In the genomic region with DNA sequence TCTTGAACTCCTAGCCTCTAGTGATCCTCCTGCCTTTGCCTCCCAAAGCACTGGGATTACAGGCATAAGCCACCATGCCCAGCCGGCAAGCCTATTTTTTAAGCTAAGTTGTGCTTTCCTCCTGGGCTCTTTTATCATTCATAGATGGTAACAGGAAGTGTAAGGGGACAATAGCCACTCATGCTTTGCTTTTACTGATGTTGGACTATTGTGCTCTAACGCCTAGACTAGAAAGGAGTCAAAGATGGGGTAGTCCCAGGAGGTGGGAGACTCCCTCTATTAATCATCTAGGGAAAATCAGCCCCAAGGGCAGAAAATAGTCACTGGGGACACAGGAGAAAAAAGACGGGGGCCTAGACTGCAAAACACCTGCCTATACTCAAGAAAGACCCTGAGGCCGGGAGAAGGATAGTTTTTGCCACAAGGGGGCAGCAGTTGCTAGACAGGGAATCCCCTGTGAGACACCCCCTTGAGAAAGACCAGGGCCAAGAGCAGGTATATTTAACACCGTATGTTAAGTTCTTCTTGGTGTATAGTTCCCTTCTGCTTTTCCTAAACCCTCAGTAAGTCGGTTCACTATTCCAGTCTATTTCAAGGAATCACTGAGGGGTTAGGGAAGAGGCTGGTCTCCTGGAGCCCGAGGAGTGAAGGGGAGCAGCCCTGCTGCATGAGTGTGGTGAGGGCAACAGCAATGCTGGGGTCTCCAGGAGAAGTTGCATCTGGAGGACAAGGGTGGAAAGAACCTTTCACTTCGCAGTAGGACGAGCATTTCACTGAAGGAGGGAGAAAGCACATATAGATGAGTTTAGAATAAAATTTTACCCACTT, we compare ENCODE assay signal across 1 cellular context.
TF ChIP-seq lines count a peak whose summit lies in the region.

No MANE protein-coding gene starts in this region.

TF ChIP-seq in GM23338, 12 proteins besides CTCF, POLR2A, EP300 and RAD21 (continued from another document):
- TF ChIP-seq, protein P1, sequence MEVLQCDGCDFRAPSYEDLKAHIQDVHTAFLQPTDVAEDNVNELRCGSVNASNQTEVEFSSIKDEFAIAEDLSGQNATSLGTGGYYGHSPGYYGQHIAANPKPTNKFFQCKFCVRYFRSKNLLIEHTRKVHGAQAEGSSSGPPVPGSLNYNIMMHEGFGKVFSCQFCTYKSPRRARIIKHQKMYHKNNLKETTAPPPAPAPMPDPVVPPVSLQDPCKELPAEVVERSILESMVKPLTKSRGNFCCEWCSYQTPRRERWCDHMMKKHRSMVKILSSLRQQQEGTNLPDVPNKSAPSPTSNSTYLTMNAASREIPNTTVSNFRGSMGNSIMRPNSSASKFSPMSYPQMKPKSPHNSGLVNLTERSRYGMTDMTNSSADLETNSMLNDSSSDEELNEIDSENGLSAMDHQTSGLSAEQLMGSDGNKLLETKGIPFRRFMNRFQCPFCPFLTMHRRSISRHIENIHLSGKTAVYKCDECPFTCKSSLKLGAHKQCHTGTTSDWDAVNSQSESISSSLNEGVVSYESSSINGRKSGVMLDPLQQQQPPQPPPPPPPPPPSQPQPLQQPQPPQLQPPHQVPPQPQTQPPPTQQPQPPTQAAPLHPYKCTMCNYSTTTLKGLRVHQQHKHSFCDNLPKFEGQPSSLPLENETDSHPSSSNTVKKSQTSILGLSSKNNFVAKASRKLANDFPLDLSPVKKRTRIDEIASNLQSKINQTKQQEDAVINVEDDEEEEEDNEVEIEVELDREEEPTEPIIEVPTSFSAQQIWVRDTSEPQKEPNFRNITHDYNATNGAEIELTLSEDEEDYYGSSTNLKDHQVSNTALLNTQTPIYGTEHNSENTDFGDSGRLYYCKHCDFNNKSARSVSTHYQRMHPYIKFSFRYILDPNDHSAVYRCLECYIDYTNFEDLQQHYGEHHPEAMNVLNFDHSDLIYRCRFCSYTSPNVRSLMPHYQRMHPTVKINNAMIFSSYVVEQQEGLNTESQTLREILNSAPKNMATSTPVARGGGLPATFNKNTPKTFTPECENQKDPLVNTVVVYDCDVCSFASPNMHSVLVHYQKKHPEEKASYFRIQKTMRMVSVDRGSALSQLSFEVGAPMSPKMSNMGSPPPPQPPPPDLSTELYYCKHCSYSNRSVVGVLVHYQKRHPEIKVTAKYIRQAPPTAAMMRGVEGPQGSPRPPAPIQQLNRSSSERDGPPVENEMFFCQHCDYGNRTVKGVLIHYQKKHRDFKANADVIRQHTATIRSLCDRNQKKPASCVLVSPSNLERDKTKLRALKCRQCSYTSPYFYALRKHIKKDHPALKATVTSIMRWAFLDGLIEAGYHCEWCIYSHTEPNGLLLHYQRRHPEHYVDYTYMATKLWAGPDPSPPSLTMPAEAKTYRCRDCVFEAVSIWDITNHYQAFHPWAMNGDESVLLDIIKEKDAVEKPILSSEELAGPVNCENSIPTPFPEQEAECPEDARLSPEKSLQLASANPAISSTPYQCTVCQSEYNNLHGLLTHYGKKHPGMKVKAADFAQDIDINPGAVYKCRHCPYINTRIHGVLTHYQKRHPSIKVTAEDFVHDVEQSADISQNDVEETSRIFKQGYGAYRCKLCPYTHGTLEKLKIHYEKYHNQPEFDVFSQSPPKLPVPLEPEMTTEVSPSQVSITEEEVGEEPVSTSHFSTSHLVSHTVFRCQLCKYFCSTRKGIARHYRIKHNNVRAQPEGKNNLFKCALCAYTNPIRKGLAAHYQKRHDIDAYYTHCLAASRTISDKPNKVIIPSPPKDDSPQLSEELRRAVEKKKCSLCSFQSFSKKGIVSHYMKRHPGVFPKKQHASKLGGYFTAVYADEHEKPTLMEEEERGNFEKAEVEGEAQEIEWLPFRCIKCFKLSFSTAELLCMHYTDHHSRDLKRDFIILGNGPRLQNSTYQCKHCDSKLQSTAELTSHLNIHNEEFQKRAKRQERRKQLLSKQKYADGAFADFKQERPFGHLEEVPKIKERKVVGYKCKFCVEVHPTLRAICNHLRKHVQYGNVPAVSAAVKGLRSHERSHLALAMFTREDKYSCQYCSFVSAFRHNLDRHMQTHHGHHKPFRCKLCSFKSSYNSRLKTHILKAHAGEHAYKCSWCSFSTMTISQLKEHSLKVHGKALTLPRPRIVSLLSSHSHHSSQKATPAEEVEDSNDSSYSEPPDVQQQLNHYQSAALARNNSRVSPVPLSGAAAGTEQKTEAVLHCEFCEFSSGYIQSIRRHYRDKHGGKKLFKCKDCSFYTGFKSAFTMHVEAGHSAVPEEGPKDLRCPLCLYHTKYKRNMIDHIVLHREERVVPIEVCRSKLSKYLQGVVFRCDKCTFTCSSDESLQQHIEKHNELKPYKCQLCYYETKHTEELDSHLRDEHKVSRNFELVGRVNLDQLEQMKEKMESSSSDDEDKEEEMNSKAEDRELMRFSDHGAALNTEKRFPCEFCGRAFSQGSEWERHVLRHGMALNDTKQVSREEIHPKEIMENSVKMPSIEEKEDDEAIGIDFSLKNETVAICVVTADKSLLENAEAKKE (CRISPR knock-in tag; IDR thresholded peaks at IDR 0.05) = no peak
- no peak for TF ChIP-seq EZH2 (IDR thresholded peaks at IDR 0.05; ENCODE audit: low read depth, unreplicated experiment)
- no peak for TF ChIP-seq CREB1 (CRISPR knock-in tag; IDR thresholded peaks at IDR 0.05; ENCODE audit: low read depth)
- no peak for TF ChIP-seq NANOG (IDR thresholded peaks at IDR 0.05; ENCODE audit: borderline replicate concordance)
- TF ChIP-seq STAT1 (IDR thresholded peaks at IDR 0.05; ENCODE audit: unreplicated experiment) = no peak
